1 cellular context compared by ENCODE assay signal in genomic region chr19:843180-843835, GRCh38.
TF ChIP-seq lines count a peak whose summit lies in the region.

No MANE protein-coding gene starts in this region.

TF ChIP-seq in GM23338, 12 proteins besides CTCF, POLR2A, EP300 and RAD21 (continued from another document):
- TF ChIP-seq REST (IDR thresholded peaks at IDR 0.05; ENCODE audit: unreplicated experiment) (no peak), ZNF331 (CRISPR knock-in tag; IDR thresholded peaks at IDR 0.05; ENCODE audit: low read depth) (no peak), STAT1 (IDR thresholded peaks at IDR 0.05; ENCODE audit: unreplicated experiment) (no peak), ZNF114 (CRISPR knock-in tag; IDR thresholded peaks at IDR 0.05) (no peak), NANOG (IDR thresholded peaks at IDR 0.05; ENCODE audit: borderline replicate concordance) (no peak), JUNB (IDR thresholded peaks at IDR 0.05; ENCODE audit: unreplicated experiment) (no peak), POLR2AphosphoS5 (IDR thresholded peaks at IDR 0.05; ENCODE audit: low read depth) (no peak), ZNF462 (CRISPR knock-in tag; IDR thresholded peaks at IDR 0.05) (no peak)
